Comparison of ENCODE assay signal across 11 cellular contexts in genomic region chr3:129623447-129624118, GRCh38. TPM values are rescaled to one million over a fixed set of nuclear protein-coding genes. Genes with fewer than 3 reads are reported as not detected.
DNase-seq lines count a peak whose midpoint lies in the region; ATAC-seq and TF ChIP-seq lines count a peak whose summit lies in the region.
"Had no signal": no experiment of that assay in that cellular context is flagged by ENCODE, and none has a peak within 500 bp of the region (broad histone marks: within the 10 kb centered on the region; RNA-seq: fewer than 3 reads in every experiment).

No MANE protein-coding gene starts in this region.

- 52 to 74% (median 72%) methylated on average over 14 to 17 of the region's 17 CpGs for WGBS in psoas muscle, 3 donors

- no peaks in the 10 kb centered on the region for H4K20me1 ChIP-seq in BLaER1 treated with 17β-estradiol and CSF1 and Interleukin-3, amounts not matched to agents 10 nM and 100 nM

- TF ChIP-seq CTCF in WTC11 (IDR thresholded peaks at IDR 0.05) (no peak), psoas muscle (IDR thresholded peaks at IDR 0.05) (no peak)

- CTCF ChIA-PET in WTC11 (lab: Charles Lee): interaction anchor here (2.1 to 6.1 kb wide), 2 partner anchors 133 kb away, joined by 14 to 84 read pairs; no protein-coding TSS in a partner anchor

- ATAC-seq in WTC11 (no peak), psoas muscle (no peak)
- ATAC-seq: stimulated activated naive B cell treated with anti-CD40 and anti-IgM and Interleukin-4, amounts not matched to agents 10 μg/mL and 1 μg/mL and 100 μg/mL, for 72 hours had no signal

- peak overlapping the region in 10 of 11 experiments; percentile 5 to 95 (median 40); a peak in 15 of 22 replicates for H3K27ac ChIP-seq in BLaER1 treated with 17β-estradiol and CSF1 and Interleukin-3, amounts not matched to agents 10 nM and 100 nM
- peak overlapping the region; percentile 73 for H3K27ac ChIP-seq in psoas muscle

- H3K36me3 Mint-ChIP-seq in WTC11: no peaks in the 10 kb centered on the region
- H3K36me3 Mint-ChIP-seq: CD4-positive, CD25-positive, alpha-beta regulatory T cell; stimulated activated naive B cell treated with anti-CD40 and anti-IgM and Interleukin-4, amounts not matched to agents 10 μg/mL and 1 μg/mL and 100 μg/mL, for 72 hours had no signal

- H3K4me2 ChIP-seq in BLaER1 treated with 17β-estradiol and CSF1 and Interleukin-3, amounts not matched to agents 10 nM and 100 nM: peak overlapping the region in 7 of 11 experiments; percentile 12 to 100 (median 94); a peak in 10 of 22 replicates

- no peaks in the 10 kb centered on the region for H3K27me3 Mint-ChIP-seq in WTC11 (ENCODE audit: low read depth)
- H3K27me3 Mint-ChIP-seq: central memory CD8-positive, alpha-beta T cell had no signal

- H3K4me1 Mint-ChIP-seq in WTC11: peaks cover 37% of the 10 kb centered on the region

- H3K4me3 Mint-ChIP-seq in WTC11: no peak overlapping the region
- H3K4me3 Mint-ChIP-seq: central memory CD8-positive, alpha-beta T cell; stimulated activated naive B cell treated with anti-CD40 and anti-IgM and Interleukin-4, amounts not matched to agents 10 μg/mL and 1 μg/mL and 100 μg/mL, for 72 hours had no signal

- no peaks in the 10 kb centered on the region for H3K9me3 ChIP-seq in BLaER1 treated with 17β-estradiol and CSF1 and Interleukin-3, amounts not matched to agents 10 nM and 100 nM (replicated peaks in 1 of 11)
- H3K9me3 ChIP-seq in psoas muscle: no peaks in the 10 kb centered on the region

- no peaks in the 10 kb centered on the region for H3K36me3 ChIP-seq in BLaER1 treated with 17β-estradiol and CSF1 and Interleukin-3, amounts not matched to agents 10 nM and 100 nM
- H3K36me3 ChIP-seq in psoas muscle (ENCODE audit: insufficient read depth in 1 of 2, low read depth in 1 of 2): no peaks in the 10 kb centered on the region

- POLR2A ChIA-PET in WTC11 (lab: Charles Lee): interaction anchor here (0.8 kb wide), 1 partner anchor 31 kb away, joined by 3 read pairs; no protein-coding TSS in a partner anchor

- H3K9ac ChIP-seq in BLaER1 treated with 17β-estradiol and CSF1 and Interleukin-3, amounts not matched to agents 10 nM and 100 nM: peak overlapping the region in 1 of 11 experiments; percentile 57; a peak in 2 of 22 replicates

- H3K4me1 ChIP-seq in BLaER1 treated with 17β-estradiol and CSF1 and Interleukin-3, amounts not matched to agents 10 nM and 100 nM: peaks cover 79 to 100% (median 91%) of the 10 kb centered on the region in 10 experiments
- H3K4me1 ChIP-seq in psoas muscle: peaks cover 35% of the 10 kb centered on the region

- intact Hi-C loops in psoas muscle (cut with DNase I): no loop called here

- no peak overlapping the region for H3K4me3 ChIP-seq in BLaER1 treated with 17β-estradiol and CSF1 and Interleukin-3, amounts not matched to agents 10 nM and 100 nM
- no peak overlapping the region for H3K4me3 ChIP-seq in psoas muscle

- H3K9me3 Mint-ChIP-seq in WTC11: no peaks in the 10 kb centered on the region
- H3K9me3 Mint-ChIP-seq: CD4-positive, CD25-positive, alpha-beta regulatory T cell; central memory CD8-positive, alpha-beta T cell; stimulated activated naive B cell treated with anti-CD40 and anti-IgM and Interleukin-4, amounts not matched to agents 10 μg/mL and 1 μg/mL and 100 μg/mL, for 72 hours had no signal

- DNase-seq in WTC11 (ENCODE audit: low spot score) (no peak), iris pigment epithelial cell (ENCODE audit: low read depth) (peak; percentile 45), psoas muscle (peak; percentile 72 to 85), C1 segment of cervical spinal cord (lab: John Stamatoyannopoulos, UW) (no peak), SW 1271 (lab: John Stamatoyannopoulos, UW) (no peak), NCI-H526 (lab: John Stamatoyannopoulos, UW) (no peak)
- no peak for DNase-seq in activated T-cell treated with anti-CD3 and anti-CD28 coated beads, Interleukin-2, amount 50 U/mL, for 48 hours
- DNase-seq: CD4-positive, CD25-positive, alpha-beta regulatory T cell; stimulated activated naive B cell treated with anti-CD40 and anti-IgM and Interleukin-4, amounts not matched to agents 10 μg/mL and 1 μg/mL and 100 μg/mL, for 72 hours had no signal

- no peaks in the 10 kb centered on the region for H3K27me3 ChIP-seq in BLaER1 treated with 17β-estradiol and CSF1 and Interleukin-3, amounts not matched to agents 10 nM and 100 nM
- H3K27me3 ChIP-seq in psoas muscle (ENCODE audit: insufficient read depth in 3 of 3, low read length in 2 of 3): no peaks in the 10 kb centered on the region

- H3K27ac Mint-ChIP-seq in WTC11: no peak overlapping the region
- H3K27ac Mint-ChIP-seq: stimulated activated naive B cell treated with anti-CD40 and anti-IgM and Interleukin-4, amounts not matched to agents 10 μg/mL and 1 μg/mL and 100 μg/mL, for 72 hours had no signal

TF ChIP-seq in WTC11, 78 proteins besides CTCF, POLR2A, EP300 and RAD21:
- TF ChIP-seq GTF2I (CRISPR knock-in tag; conservative IDR thresholded peaks at IDR 0.05): peak; percentile 28; the same call in 1 of the 2 replicates
- 0 out of 2 replicates have a peak, but pooled peaks have one; percentile 20 for TF ChIP-seq SP1 (CRISPR knock-in tag; conservative IDR thresholded peaks at IDR 0.05)
- no peak for TF ChIP-seq E2F1 (CRISPR knock-in tag; IDR thresholded peaks at IDR 0.05)

RNA-seq across cellular contexts. Expression of gene PLXND1, which starts 17.1 kb away (rescaled TPM):
- total RNA-seq in WTC11 (2021) (56.7 to 63.9 TPM (median 57.4 TPM) in 3 replicates), psoas muscle (10 to 100 TPM; 28.2 to 49.9 (median 31.9) TPM)
- polyA plus RNA-seq in psoas muscle: 10 to 100 TPM; 15.5 to 24.0 (median 20.7) TPM

Comparison
In these comparisons a context has a peak if more than half of its experiments do, and no peak if none do; other contexts are left out.
1. DNase-seq: peak in iris pigment epithelial cell (single experiment) and psoas muscle (2 of 2); none in WTC11 (single experiment), C1 segment of cervical spinal cord (0 of 14), SW 1271 (0 of 2), activated T-cell treated with anti-CD3 and anti-CD28 coated beads, Interleukin-2, amount 50 U/mL, for 48 hours (0 of 2) and NCI-H526 (0 of 2).